In genomic region chr12:98490491-98491453, GRCh38 we compare ENCODE assay signal across 8 cellular contexts. TPM values are rescaled to one million over a fixed set of nuclear protein-coding genes. Genes with fewer than 3 reads are reported as not detected.
A peak's percentile ranks its signal among the peaks of the same experiment; 100 is the strongest.
DNase-seq lines count a peak whose midpoint lies in the region; ATAC-seq and TF ChIP-seq lines count a peak whose summit lies in the region.

No MANE protein-coding gene starts in this region.

- POLR2A ChIA-PET in CD8-positive, alpha-beta T cell (lab: Charles Lee) = interaction anchor here (0.8 to 5.1 kb wide), 4 partner anchors 10 to 52 kb away, joined by 3 to 68 read pairs (median 6); partner anchors contain the start of gene TMPO

- no peak overlapping the region for H3K18ac ChIP-seq in mesendoderm (ENCODE audit: low read length)

- DNase-seq in CD8-positive, alpha-beta T cell = peak; percentile 60 to 90 (median 77)
- DNase-seq in NCI-H82 (lab: John Stamatoyannopoulos, UW) = peak; percentile 94
- peak; percentile 52 to 72 for DNase-seq in activated CD8-positive, alpha-beta memory T cell treated with anti-CD3 and anti-CD28 coated beads for 1 hour (ENCODE audit: extremely low read depth in 1 of 2, low read depth in 1 of 2)
- peak; percentile 79 to 85 (median 80) for DNase-seq in effector memory CD8-positive, alpha-beta T cell
- DNase-seq in mesendoderm = peak; percentile 98
- peak; percentile 71 for DNase-seq in stimulated activated CD8-positive, alpha-beta memory T cell treated with anti-CD3 and anti-CD28 coated beads, Interleukin-15, amount 100 ng/mL, for 1 hour (ENCODE audit: low read depth)

- H4K5ac ChIP-seq in mesendoderm (ENCODE audit: low read length) = no peak overlapping the region

- H3K56ac ChIP-seq in mesendoderm (ENCODE audit: low read length) = peak overlapping the region; percentile 63

- peak overlapping the region; percentile 93 for H3K27ac Mint-ChIP-seq in CD8-positive, alpha-beta T cell
- H3K27ac Mint-ChIP-seq in effector memory CD8-positive, alpha-beta T cell = peak overlapping the region; percentile 55 to 56

- CTCF ChIA-PET in CD8-positive, alpha-beta T cell (lab: Charles Lee) = interaction anchor here (0.7 to 6.7 kb wide), 19 partner anchors 8 to 163 kb away, joined by 3 to 120 read pairs (median 7); partner anchors contain the start of gene TMPO

- H2BK120ac ChIP-seq in mesendoderm (ENCODE audit: low read depth, low read length) = no peak overlapping the region

- H3K79me1 ChIP-seq in mesendoderm (ENCODE audit: low read length) = no peaks in the 10 kb centered on the region

- peak; percentile 84 for TF ChIP-seq CTCF in CD8-positive, alpha-beta T cell (IDR thresholded peaks at IDR 0.05)

- H3K4me2 ChIP-seq in mesendoderm (ENCODE audit: low read length) = no peak overlapping the region

- peak overlapping the region; percentile 12 for H2BK5ac ChIP-seq in mesendoderm (ENCODE audit: low read length)

- no peak overlapping the region for H3K4me3 ChIP-seq in CD8-positive, alpha-beta T cell (ENCODE audit: low read depth, low read length)
- no peak overlapping the region for H3K4me3 ChIP-seq in mesendoderm (ENCODE audit: low read length)

- H3K4me1 ChIP-seq in CD8-positive, alpha-beta T cell (ENCODE audit: insufficient read depth, low read length) = peaks cover 8% of the 10 kb centered on the region
- H3K4me1 ChIP-seq in mesendoderm (ENCODE audit: control insufficient read depth, low read depth, low read length) = peaks cover 6% of the 10 kb centered on the region

- no peak overlapping the region for H3K23ac ChIP-seq in mesendoderm (ENCODE audit: low read length)

- no peak overlapping the region for H3K27ac ChIP-seq in CD8-positive, alpha-beta T cell (ENCODE audit: low read depth, low read length)
- H3K27ac ChIP-seq in mesendoderm (ENCODE audit: low read depth, low read length) = no peak overlapping the region

- H2BK15ac ChIP-seq in mesendoderm (replicated peaks; ENCODE audit: low read depth) = peak overlapping the region; percentile 28

- H3K4ac ChIP-seq in mesendoderm (ENCODE audit: low read depth, low read length) = peak overlapping the region; percentile 59

- no peak overlapping the region for H4K8ac ChIP-seq in mesendoderm (ENCODE audit: low read depth, low read length)

- H3K27me3 ChIP-seq in CD8-positive, alpha-beta T cell (ENCODE audit: insufficient read depth, low read length) = no peaks in the 10 kb centered on the region
- no peaks in the 10 kb centered on the region for H3K27me3 ChIP-seq in mesendoderm (ENCODE audit: insufficient read depth, low read length, poor library complexity)

- intact Hi-C loops in CD8-positive, alpha-beta T cell (cut with DNase I, micrococcal nuclease) = loop anchor here (1.0 to 5.0 kb wide), 6 partner anchors 13 to 164 kb away; no protein-coding TSS in a partner anchor

- H3K4me3 Mint-ChIP-seq in CD8-positive, alpha-beta T cell = peak overlapping the region; percentile 65
- peak overlapping the region in 1 of 2 donors; percentile 31 for H3K4me3 Mint-ChIP-seq in effector memory CD8-positive, alpha-beta T cell

- no CpG with 5 or more reads among the region's 14 CpGs for WGBS in mesendoderm (ENCODE audit: extremely low coverage, insufficient coverage, low lambda C conversion rate)

- no peaks in the 10 kb centered on the region for H3K27me3 Mint-ChIP-seq in CD8-positive, alpha-beta T cell (ENCODE audit: low read depth)
- peaks cover 0 to 6% of the 10 kb centered on the region in 2 donors for H3K27me3 Mint-ChIP-seq in effector memory CD8-positive, alpha-beta T cell

- H3K9ac ChIP-seq in mesendoderm (ENCODE audit: low read length) = peak overlapping the region; percentile 41

- H3K9me3 ChIP-seq in CD8-positive, alpha-beta T cell (ENCODE audit: low read length) = no peaks in the 10 kb centered on the region

- no peak overlapping the region for H2AK5ac ChIP-seq in mesendoderm (ENCODE audit: low read length)

- no peaks in the 10 kb centered on the region for H3K79me2 ChIP-seq in mesendoderm (ENCODE audit: control insufficient read depth, insufficient read depth, low read length)

- H3K36me3 Mint-ChIP-seq in CD8-positive, alpha-beta T cell = no peaks in the 10 kb centered on the region
- peaks cover 3% of the 10 kb centered on the region for H3K36me3 Mint-ChIP-seq in effector memory CD8-positive, alpha-beta T cell (ENCODE audit: insufficient read depth)

- no peaks in the 10 kb centered on the region for H3K9me3 Mint-ChIP-seq in CD8-positive, alpha-beta T cell
- no peaks in the 10 kb centered on the region for H3K9me3 Mint-ChIP-seq in effector memory CD8-positive, alpha-beta T cell

- ATAC-seq in CD8-positive, alpha-beta T cell = peak; percentile 99
- ATAC-seq in GM19452 (IDR thresholded peaks at IDR 0.05; ENCODE audit: unreplicated experiment) = peak; percentile 92
- ATAC-seq in HG03575 (IDR thresholded peaks at IDR 0.05; ENCODE audit: extremely low read depth, insufficient number of reproducible peaks, low FRiP score, unreplicated experiment) = peak; percentile 70
- ATAC-seq in effector memory CD8-positive, alpha-beta T cell (replicated peaks) = peak; percentile 94

- no peaks in the 10 kb centered on the region for H3K36me3 ChIP-seq in CD8-positive, alpha-beta T cell (ENCODE audit: insufficient read depth, low read length)
- no peaks in the 10 kb centered on the region for H3K36me3 ChIP-seq in mesendoderm (ENCODE audit: control insufficient read depth, insufficient read depth, low read length)

- H3K4me1 Mint-ChIP-seq in CD8-positive, alpha-beta T cell (ENCODE audit: low read depth) = peaks cover 7% of the 10 kb centered on the region
- H3K4me1 Mint-ChIP-seq in effector memory CD8-positive, alpha-beta T cell (ENCODE audit: low read depth in 2 of 2) = peaks cover 3 to 4% of the 10 kb centered on the region in 2 donors

RNA-seq across cellular contexts. Expression of gene TMPO, which starts 24.6 kb away (rescaled TPM):
- 10 to 100 TPM; 78.2 to 82.3 TPM for total RNA-seq in CD8-positive, alpha-beta T cell
- polyA plus RNA-seq in mesendoderm (2013, experiment 1 of 2) = 154 TPM
- 154 TPM for polyA plus RNA-seq in mesendoderm (2013, experiment 2 of 2)
